ENCODE assay signal across 40 cellular contexts in the genomic region with DNA sequence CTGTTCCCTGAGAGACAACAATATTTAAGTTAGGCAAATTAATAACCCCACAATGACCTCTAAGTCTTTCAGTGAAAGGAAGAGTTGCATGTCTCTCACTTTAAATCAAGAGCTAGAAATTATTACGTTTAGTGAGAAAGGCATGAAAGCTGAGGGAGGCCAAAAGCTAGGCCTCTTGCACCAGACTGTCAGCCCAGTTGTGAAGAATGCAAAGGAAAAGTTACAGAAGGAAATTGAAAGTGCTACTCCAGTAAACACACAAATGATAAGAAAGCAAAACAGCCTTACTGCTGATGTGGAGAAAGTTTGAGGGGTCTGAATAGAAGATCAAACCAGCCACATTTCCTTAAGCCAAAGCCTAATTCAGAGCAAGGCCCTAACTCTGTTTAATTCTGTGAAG. TPM values are rescaled to one million over a fixed set of nuclear protein-coding genes. Genes with fewer than 3 reads are reported as not detected.
DNase-seq lines count a peak whose midpoint lies in the region; ATAC-seq and TF ChIP-seq lines count a peak whose summit lies in the region.
"Had no signal": no experiment of that assay in that cellular context is flagged by ENCODE, and none has a peak within 500 bp of the region (broad histone marks: within the 10 kb centered on the region; RNA-seq: fewer than 3 reads in every experiment).

No MANE protein-coding gene starts in this region.

- H3K36me3 ChIP-seq in RWPE2 (ENCODE audit: low read depth) (no peaks in the 10 kb centered on the region), stomach (no peaks in the 10 kb centered on the region)
- H3K36me3 ChIP-seq: vagina had no signal

- H3K27me3 ChIP-seq in RWPE2 (ENCODE audit: insufficient read depth, poor library complexity, severe bottlenecking) (no peaks in the 10 kb centered on the region), stomach (no peaks in the 10 kb centered on the region)
- H3K27me3 ChIP-seq: dorsolateral prefrontal cortex, testis, vagina had no signal

- no peaks in the 10 kb centered on the region for H3K9me3 ChIP-seq in RWPE2 (ENCODE audit: severe bottlenecking)
- H3K9me3 ChIP-seq in stomach, result peaks cover 0 to 9% (median 6%) of the 10 kb centered on the region in 4 donors
- H3K9me3 ChIP-seq: testis, vagina had no signal

- DNase-seq in AG10803 (ENCODE audit: low read depth) (peak; percentile 6), RWPE2 (ENCODE audit: low spot score) (no peak), fibroblast of peridontal ligament (ENCODE audit: extremely low read depth) (peak; percentile 12), NCI-H526 (lab: John Stamatoyannopoulos, UW) (no peak), stomach (no peak)
- DNase-seq: activated CD4-positive, alpha-beta T cell treated with anti-CD3 and anti-CD28 coated beads, Interleukin-2, amount 50 U/mL, for 48 hours; activated CD8-positive, alpha-beta memory T cell treated with anti-CD3 and anti-CD28 coated beads, Interleukin-2, amount 50 U/mL, for 4 hours; activated naive CD4-positive, alpha-beta T cell; activated naive CD8-positive, alpha-beta T cell treated with anti-CD3 and anti-CD28 coated beads, Interleukin-2, amount 50 U/mL, for 24 hours; Caco-2; DMS53; dorsolateral prefrontal cortex; glutamatergic neuron; islet precursor cell; midbrain; naive B cell; NCI-H1092 treated with DMSO at 0.1 percent for 48 hours; NCI-H187; NCI-H2171; NCI-H510A; NK-92 treated with Interleukin-12 subunit alpha and Interleukin-12 subunit beta, amount 100 ng/mL, for 24 hours; PC-9; retina; Right ventricle myocardium superior; stimulated activated naive CD4-positive, alpha-beta T cell; testis had no signal

- TF ChIP-seq POLR2A in stomach (IDR thresholded peaks at IDR 0.05), result no peak

- TF ChIP-seq EP300 in stomach (IDR thresholded peaks at IDR 0.05), result no peak

- H3K4me1 ChIP-seq in RWPE2 (ENCODE audit: insufficient read depth, poor library complexity, severe bottlenecking) (peaks cover 31% of the 10 kb centered on the region), stomach (no peaks in the 10 kb centered on the region)
- H3K4me1 ChIP-seq: Caco-2 had no signal

- ATAC-seq in RWPE2 (ENCODE audit: low read depth) (no peak), HG02571 (IDR thresholded peaks at IDR 0.05; ENCODE audit: unreplicated experiment) (no peak), HG03175 (IDR thresholded peaks at IDR 0.05; ENCODE audit: unreplicated experiment) (no peak)
- ATAC-seq: activated CD4-positive, CD25-positive, alpha-beta regulatory T cell treated with anti-CD3 and anti-CD28 coated beads, Interleukin-2, amount 50 U/mL, for 24 hours; activated naive CD8-positive, alpha-beta T cell treated with anti-CD3 and anti-CD28 coated beads, Interleukin-2, amount 50 U/mL, for 24 hours had no signal

- peaks cover 36% of the 10 kb centered on the region for H3K4me1 Mint-ChIP-seq in nephron
- H3K4me1 Mint-ChIP-seq: activated naive CD8-positive, alpha-beta T cell treated with anti-CD3 and anti-CD28 coated beads, Interleukin-2, amount 50 U/mL, for 24 hours; CD14-positive monocyte; naive B cell had no signal

- TF ChIP-seq CTCF in AG10803 (conservative IDR thresholded peaks at IDR 0.05; ENCODE audit: low read length) (no peak), RWPE2 (IDR thresholded peaks at IDR 0.05; ENCODE audit: poor library complexity, severe bottlenecking) (no peak), nephron (IDR thresholded peaks at IDR 0.05; ENCODE audit: unreplicated experiment in 3 of 3) (no peak), stomach (IDR thresholded peaks at IDR 0.05) (no peak)

- intact Hi-C loops in stomach (cut with DNase I; ENCODE audit: low total_unique reads), result no loop called here

- peaks cover 15% of the 10 kb centered on the region for H3K9me3 Mint-ChIP-seq in nephron

- peaks cover 8% of the 10 kb centered on the region for H3K36me3 Mint-ChIP-seq in nephron (ENCODE audit: low read depth)
- H3K36me3 Mint-ChIP-seq: CD14-positive monocyte had no signal

- no peak overlapping the region for H3K4me3 ChIP-seq in AG10803 (ENCODE audit: low read length)
- H3K4me3 ChIP-seq in RWPE2 (ENCODE audit: severe bottlenecking), result no peak overlapping the region
- H3K4me3 ChIP-seq in stomach, result no peak overlapping the region
- H3K4me3 ChIP-seq: dorsolateral prefrontal cortex, PC-9, skin epidermis, testis, vagina had no signal

- H3K27ac ChIP-seq in RWPE2 (ENCODE audit: poor library complexity, severe bottlenecking) (peak overlapping the region; percentile 44), stomach (no peak overlapping the region)
- H3K27ac ChIP-seq: dorsolateral prefrontal cortex, PC-9, testis, vagina had no signal

- H3K27ac Mint-ChIP-seq in nephron, result peak overlapping the region; percentile 73 to 89 (median 89)
- H3K27ac Mint-ChIP-seq: activated naive CD8-positive, alpha-beta T cell treated with anti-CD3 and anti-CD28 coated beads, Interleukin-2, amount 50 U/mL, for 24 hours; CD14-positive monocyte; naive B cell had no signal

- WGBS in stomach, 5 donors, result 0% methylated on average over 1 of the region's 1 CpG

- H3K4me3 Mint-ChIP-seq in nephron, result no peak overlapping the region
- H3K4me3 Mint-ChIP-seq: activated naive CD8-positive, alpha-beta T cell treated with anti-CD3 and anti-CD28 coated beads, Interleukin-2, amount 50 U/mL, for 24 hours; CD14-positive monocyte; naive B cell had no signal

- peaks cover 5% of the 10 kb centered on the region for H3K27me3 Mint-ChIP-seq in nephron (ENCODE audit: low read depth)
- H3K27me3 Mint-ChIP-seq: activated naive CD8-positive, alpha-beta T cell treated with anti-CD3 and anti-CD28 coated beads, Interleukin-2, amount 50 U/mL, for 24 hours; naive B cell had no signal

RNA-seq across cellular contexts. Expression of gene BBOX1, which starts 45.0 kb away (rescaled TPM):
- total RNA-seq in stomach, result 1 to 10 TPM in 3 of 5 donors, not detected in 2; 2.3 to 6.7 (median 3.8) TPM
- polyA plus RNA-seq in stomach, result 1 to 10 TPM in 1 of 3 donors, under 1 TPM in 1, not detected in 1; 0.31 to 4.3 TPM
- total RNA-seq: A172; Caco-2; fibroblast of lung; G401; HT-29; M059J; omental fat pad; PC-9; Right ventricle myocardium superior; T-helper 2 cell treated with Interferon-gamma antibody and Interleukin-4, amounts not matched to agents 100 ng/mL and 5 ng/mL, for 36 hours had no signal
- polyA plus RNA-seq: CD14-positive monocyte, fibroblast of lung had no signal

Comparison
In these comparisons a context has a peak if more than half of its experiments do, and no peak if none do; other contexts are left out.
1. DNase-seq: peak in AG10803 (single experiment) and fibroblast of peridontal ligament (single experiment); none in RWPE2 (single experiment), NCI-H526 (0 of 2) and stomach (single experiment).